ENCODE assay signal across 28 cellular contexts in genomic region chr22:25141994-25142620, GRCh38. TPM values are rescaled to one million over a fixed set of nuclear protein-coding genes. Genes with fewer than 3 reads are reported as not detected.
A peak's percentile ranks its signal among the peaks of the same experiment; 100 is the strongest.
DNase-seq lines count a peak whose midpoint lies in the region.
"Had no signal": no experiment of that assay in that cellular context is flagged by ENCODE, and none has a peak within 500 bp of the region (broad histone marks: within the 10 kb centered on the region; RNA-seq: fewer than 3 reads in every experiment).

No MANE protein-coding gene starts in this region.

- DNase-seq in NCI-H748 (lab: John Stamatoyannopoulos, UW; ENCODE audit: unreplicated experiment) (peak; percentile 45), NCI-H748 treated with DMSO at 0.1 percent for 48 hours (lab: John Stamatoyannopoulos, UW) (no peak), NCI-H524 treated with DMSO at 0.1 percent for 48 hours (lab: John Stamatoyannopoulos, UW) (peak; percentile 47), iPS-NIHi11 (ENCODE audit: low spot score) (peak; percentile 64), NCI-H1930 (lab: John Stamatoyannopoulos, UW) (no peak), RKO (ENCODE audit: low spot score) (no peak)
- DNase-seq in stimulated activated CD4-positive, alpha-beta T cell treated with anti-CD3 and anti-CD28 coated beads, Interleukin-4, amount 100 ng/mL, for 24 hours, result no peak
- DNase-seq: activated CD4-positive, alpha-beta T cell treated with anti-CD3 and anti-CD28 coated beads, Interleukin-2, amount 50 U/mL, for 1 hour; activated CD8-positive, alpha-beta memory T cell treated with anti-CD3 and anti-CD28 coated beads, Interleukin-2, amount 50 U/mL, for 4 hours; activated naive CD8-positive, alpha-beta T cell treated with anti-CD3 and anti-CD28 coated beads, Interleukin-2, amount 10 ng/mL, durations not matched to agents 7 days and 5 days; COR-L47; DND-41; effector CD8-positive, alpha-beta T cell; esophagus squamous epithelium; NCI-H1105 treated with DMSO at 0.1 percent for 48 hours; NCI-H2171 treated with DMSO at 0.1 percent for 48 hours; NK-92 treated with Interleukin-12 subunit alpha and Interleukin-12 subunit beta, amount 100 ng/mL, for 24 hours; stimulated activated naive CD8-positive, alpha-beta T cell treated with anti-CD3 and anti-CD28 coated beads, Interleukin-15, amount 100 ng/mL, for 72 hours; trophoblast cell had no signal

- peak overlapping the region; percentile 48 for H3K27ac ChIP-seq in temporal lobe (ENCODE audit: low read depth, low read length)
- H3K27ac ChIP-seq: A549, SJSA1, VCaP had no signal

RNA-seq across cellular contexts. Expression of gene CRYBB3, which starts 57.6 kb away (rescaled TPM):
- not detected for total RNA-seq in temporal lobe
- total RNA-seq: esophagus squamous epithelium, gastroesophageal sphincter, kidney epithelial cell, lung, osteoblast, renal cortical epithelial cell, SJSA1 had no signal

Comparison
In these comparisons a context has a peak if more than half of its experiments do, and no peak if none do; other contexts are left out.
1. DNase-seq: peak in NCI-H748 (single experiment), NCI-H524 treated with DMSO at 0.1 percent for 48 hours (single experiment) and iPS-NIHi11 (single experiment); none in NCI-H748 treated with DMSO at 0.1 percent for 48 hours (single experiment), NCI-H1930 (0 of 2), RKO (single experiment) and stimulated activated CD4-positive, alpha-beta T cell treated with anti-CD3 and anti-CD28 coated beads, Interleukin-4, amount 100 ng/mL, for 24 hours (single experiment).